In the genomic region with DNA sequence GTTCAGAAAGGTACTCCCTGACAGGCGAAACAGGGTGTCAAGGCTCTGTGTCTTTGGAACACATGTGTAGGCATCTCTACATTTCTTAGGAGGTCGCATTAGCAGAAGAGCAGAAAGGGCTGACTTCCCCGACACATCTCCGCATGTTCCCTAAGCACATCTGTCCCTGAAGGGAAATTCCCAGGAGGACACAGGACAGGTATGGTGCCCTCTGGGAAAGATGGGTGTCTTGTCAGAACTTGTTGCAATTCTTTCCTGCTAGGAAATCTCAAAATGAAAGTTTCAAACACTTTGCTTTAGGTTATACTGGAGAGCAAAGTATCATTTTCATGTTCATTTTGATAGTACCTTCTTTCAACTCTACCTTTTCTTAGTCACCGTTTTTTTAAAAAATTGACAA, we compare ENCODE assay signal across 1 cellular context.
TF ChIP-seq lines count a peak whose summit lies in the region.

No MANE protein-coding gene starts in this region.

TF ChIP-seq in GM23338, 12 proteins besides CTCF, POLR2A, EP300 and RAD21 (continued from another document):
- TF ChIP-seq NANOG (IDR thresholded peaks at IDR 0.05; ENCODE audit: borderline replicate concordance) (no peak), STAT1 (IDR thresholded peaks at IDR 0.05; ENCODE audit: unreplicated experiment) (no peak), ETS1 (IDR thresholded peaks at IDR 0.05) (no peak), POLR2AphosphoS5 (IDR thresholded peaks at IDR 0.05; ENCODE audit: low read depth) (no peak), ZNF331 (CRISPR knock-in tag; IDR thresholded peaks at IDR 0.05; ENCODE audit: low read depth) (no peak), CREB1 (CRISPR knock-in tag; IDR thresholded peaks at IDR 0.05; ENCODE audit: low read depth) (no peak), JUNB (IDR thresholded peaks at IDR 0.05; ENCODE audit: unreplicated experiment) (no peak)
- TF ChIP-seq, protein P1, sequence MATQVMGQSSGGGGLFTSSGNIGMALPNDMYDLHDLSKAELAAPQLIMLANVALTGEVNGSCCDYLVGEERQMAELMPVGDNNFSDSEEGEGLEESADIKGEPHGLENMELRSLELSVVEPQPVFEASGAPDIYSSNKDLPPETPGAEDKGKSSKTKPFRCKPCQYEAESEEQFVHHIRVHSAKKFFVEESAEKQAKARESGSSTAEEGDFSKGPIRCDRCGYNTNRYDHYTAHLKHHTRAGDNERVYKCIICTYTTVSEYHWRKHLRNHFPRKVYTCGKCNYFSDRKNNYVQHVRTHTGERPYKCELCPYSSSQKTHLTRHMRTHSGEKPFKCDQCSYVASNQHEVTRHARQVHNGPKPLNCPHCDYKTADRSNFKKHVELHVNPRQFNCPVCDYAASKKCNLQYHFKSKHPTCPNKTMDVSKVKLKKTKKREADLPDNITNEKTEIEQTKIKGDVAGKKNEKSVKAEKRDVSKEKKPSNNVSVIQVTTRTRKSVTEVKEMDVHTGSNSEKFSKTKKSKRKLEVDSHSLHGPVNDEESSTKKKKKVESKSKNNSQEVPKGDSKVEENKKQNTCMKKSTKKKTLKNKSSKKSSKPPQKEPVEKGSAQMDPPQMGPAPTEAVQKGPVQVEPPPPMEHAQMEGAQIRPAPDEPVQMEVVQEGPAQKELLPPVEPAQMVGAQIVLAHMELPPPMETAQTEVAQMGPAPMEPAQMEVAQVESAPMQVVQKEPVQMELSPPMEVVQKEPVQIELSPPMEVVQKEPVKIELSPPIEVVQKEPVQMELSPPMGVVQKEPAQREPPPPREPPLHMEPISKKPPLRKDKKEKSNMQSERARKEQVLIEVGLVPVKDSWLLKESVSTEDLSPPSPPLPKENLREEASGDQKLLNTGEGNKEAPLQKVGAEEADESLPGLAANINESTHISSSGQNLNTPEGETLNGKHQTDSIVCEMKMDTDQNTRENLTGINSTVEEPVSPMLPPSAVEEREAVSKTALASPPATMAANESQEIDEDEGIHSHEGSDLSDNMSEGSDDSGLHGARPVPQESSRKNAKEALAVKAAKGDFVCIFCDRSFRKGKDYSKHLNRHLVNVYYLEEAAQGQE (IDR thresholded peaks at IDR 0.05; ENCODE audit: unreplicated experiment), result no peak
